In the genomic region with DNA sequence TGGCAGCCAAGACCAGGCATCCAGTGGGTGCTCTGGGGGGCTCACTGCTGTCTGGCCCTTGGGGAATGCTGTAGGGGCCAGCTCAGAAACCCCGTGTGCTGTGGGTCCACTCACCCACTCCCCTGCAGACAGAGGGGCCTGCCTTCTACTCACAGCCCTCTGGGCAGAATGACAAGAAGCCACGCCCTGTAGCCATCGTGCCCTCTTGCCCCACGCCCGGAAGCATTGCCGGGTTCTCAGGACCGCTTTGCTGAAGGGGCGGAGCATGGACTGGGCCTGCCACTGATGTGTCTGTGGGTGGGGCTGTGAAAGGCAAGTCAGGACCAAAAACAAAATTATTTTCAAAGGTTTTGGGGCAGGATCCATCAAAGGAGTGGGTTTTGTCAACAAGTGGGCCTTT, we compare ENCODE assay signal across 19 cellular contexts. TPM values are rescaled to one million over a fixed set of nuclear protein-coding genes. Genes with fewer than 3 reads are reported as not detected.
DNase-seq lines count a peak whose midpoint lies in the region; ATAC-seq and TF ChIP-seq lines count a peak whose summit lies in the region.
"Had no signal": no experiment of that assay in that cellular context is flagged by ENCODE, and none has a peak within 500 bp of the region (broad histone marks: within the 10 kb centered on the region; RNA-seq: fewer than 3 reads in every experiment).

No MANE protein-coding gene starts in this region.

- H3K27ac ChIP-seq in RWPE1 (peak overlapping the region; percentile 26), sigmoid colon (no peak overlapping the region), WERI-Rb-1 (no peak overlapping the region)
- H3K27ac ChIP-seq: ascending aorta, HL-60, KMS-11 had no signal

- H3K9me3 Mint-ChIP-seq in CD14-positive monocyte = no peaks in the 10 kb centered on the region
- H3K9me3 Mint-ChIP-seq: activated T-helper 2 cell treated with anti-CD3 and anti-CD28 coated beads, Interferon-gamma antibody, Interleukin-2, Interleukin-4, amounts not matched to agents 10 μg/mL and 5 μg/mL and 100 μg/mL, durations not matched to agents 14 hours and 24 hours and 36 hours; dendritic cell treated with granulocyte-macrophage colony-stimulating factor and Interleukin-4, amounts not matched to agents 40 ng/mL and 50 ng/mL, for 4 days; stimulated activated effector memory CD8-positive, alpha-beta T cell treated with anti-CD3 and anti-CD28 coated beads, Interleukin-12 subunit alpha, Interleukin-12 subunit beta, amount 100 ng/mL, for 72 hours had no signal

- intact Hi-C loops in CD14-positive monocyte (cut with micrococcal nuclease) (no loop called here), left ventricle myocardium superior (cut with micrococcal nuclease) (no loop called here), sigmoid colon (cut with DNase I) (no loop called here)

- no peaks in the 10 kb centered on the region for H3K36me3 Mint-ChIP-seq in CD14-positive monocyte
- H3K36me3 Mint-ChIP-seq: CD4-positive, alpha-beta memory T cell; stimulated activated effector memory CD8-positive, alpha-beta T cell treated with anti-CD3 and anti-CD28 coated beads, Interleukin-12 subunit alpha, Interleukin-12 subunit beta, amount 100 ng/mL, for 72 hours had no signal

- 21 to 64% methylated on average over 8 of the region's 8 CpGs for WGBS in sigmoid colon, 2 donors

- peak; percentile 30 for DNase-seq in CD14-positive monocyte (ENCODE audit: low spot score)
- no peak for DNase-seq in RWPE1 (ENCODE audit: low spot score)
- DNase-seq in left ventricle myocardium superior = peak; percentile 41
- DNase-seq in sigmoid colon = peak; percentile 63
- DNase-seq in Kasumi-1 (lab: John Stamatoyannopoulos, UW) = no peak
- DNase-seq in NCI-H526 (lab: John Stamatoyannopoulos, UW) = no peak
- DNase-seq in WERI-Rb-1 = no peak
- DNase-seq: activated CD8-positive, alpha-beta memory T cell treated with anti-CD3 and anti-CD28 coated beads for 24 hours; CD4-positive, alpha-beta memory T cell; esophagus squamous epithelium; NCI-H1417 had no signal

- ATAC-seq in left ventricle myocardium superior = no peak
- ATAC-seq: stimulated activated effector memory CD8-positive, alpha-beta T cell treated with anti-CD3 and anti-CD28 coated beads, Interleukin-12 subunit alpha, Interleukin-12 subunit beta, amount 100 ng/mL, for 72 hours had no signal

- TF ChIP-seq EP300 in sigmoid colon (IDR thresholded peaks at IDR 0.05) = no peak

- POLR2A ChIA-PET in RWPE1 (lab: Yijun Ruan, JAX; ENCODE audit: low non-redundant PET) = no interaction called here

- H3K4me3 ChIP-seq in sigmoid colon = no peak overlapping the region
- H3K4me3 ChIP-seq in WERI-Rb-1 (ENCODE audit: low read depth, low read length) = no peak overlapping the region
- H3K4me3 ChIP-seq: ascending aorta, esophagus squamous epithelium, HAP-1, lung had no signal

- H3K9me3 ChIP-seq in sigmoid colon (no peaks in the 10 kb centered on the region), WERI-Rb-1 (ENCODE audit: severe bottlenecking) (no peaks in the 10 kb centered on the region)
- H3K9me3 ChIP-seq: ascending aorta, esophagus squamous epithelium, HAP-1 had no signal

- no peak overlapping the region for H3K4me3 Mint-ChIP-seq in CD14-positive monocyte
- H3K4me3 Mint-ChIP-seq: CD4-positive, alpha-beta memory T cell; dendritic cell treated with granulocyte-macrophage colony-stimulating factor and Interleukin-4, amounts not matched to agents 40 ng/mL and 50 ng/mL, for 4 days; stimulated activated effector memory CD8-positive, alpha-beta T cell treated with anti-CD3 and anti-CD28 coated beads, Interleukin-12 subunit alpha, Interleukin-12 subunit beta, amount 100 ng/mL, for 72 hours had no signal

- no peak for TF ChIP-seq POLR2A in sigmoid colon (IDR thresholded peaks at IDR 0.05)

- H3K27ac Mint-ChIP-seq in CD14-positive monocyte = no peak overlapping the region
- H3K27ac Mint-ChIP-seq: activated T-helper 2 cell treated with anti-CD3 and anti-CD28 coated beads, Interferon-gamma antibody, Interleukin-2, Interleukin-4, amounts not matched to agents 10 μg/mL and 5 μg/mL and 100 μg/mL, durations not matched to agents 14 hours and 24 hours and 36 hours; CD4-positive, alpha-beta memory T cell; dendritic cell treated with granulocyte-macrophage colony-stimulating factor and Interleukin-4, amounts not matched to agents 40 ng/mL and 50 ng/mL, for 4 days; stimulated activated effector memory CD8-positive, alpha-beta T cell treated with anti-CD3 and anti-CD28 coated beads, Interleukin-12 subunit alpha, Interleukin-12 subunit beta, amount 100 ng/mL, for 72 hours had no signal

- peaks cover 0 to 46% (median 36%) of the 10 kb centered on the region in 4 donors for H3K4me1 ChIP-seq in sigmoid colon
- H3K4me1 ChIP-seq: HAP-1 had no signal

- no peaks in the 10 kb centered on the region for H3K36me3 ChIP-seq in sigmoid colon
- no peaks in the 10 kb centered on the region for H3K36me3 ChIP-seq in WERI-Rb-1
- H3K36me3 ChIP-seq: ascending aorta, esophagus squamous epithelium, HAP-1 had no signal

- no peaks in the 10 kb centered on the region for H3K4me1 Mint-ChIP-seq in CD14-positive monocyte
- H3K4me1 Mint-ChIP-seq: CD4-positive, alpha-beta memory T cell; stimulated activated effector memory CD8-positive, alpha-beta T cell treated with anti-CD3 and anti-CD28 coated beads, Interleukin-12 subunit alpha, Interleukin-12 subunit beta, amount 100 ng/mL, for 72 hours had no signal

- TF ChIP-seq CTCF in CD14-positive monocyte (IDR thresholded peaks at IDR 0.05) (no peak), RWPE1 (conservative IDR thresholded peaks at IDR 0.05; ENCODE audit: low read depth) (no peak), sigmoid colon (IDR thresholded peaks at IDR 0.05) (no peak), WERI-Rb-1 (IDR thresholded peaks at IDR 0.05; ENCODE audit: low read depth, low read length) (no peak)

- CTCF ChIA-PET in RWPE1 (lab: Yijun Ruan, JAX) = no interaction called here

- H3K27me3 Mint-ChIP-seq in CD14-positive monocyte (ENCODE audit: low read depth in 3 of 3) = peaks cover 0 to 3% (median 0%) of the 10 kb centered on the region in 3 donors
- H3K27me3 Mint-ChIP-seq: dendritic cell treated with granulocyte-macrophage colony-stimulating factor and Interleukin-4, amounts not matched to agents 40 ng/mL and 50 ng/mL, for 4 days had no signal

- H3K27me3 ChIP-seq in sigmoid colon = no peaks in the 10 kb centered on the region
- H3K27me3 ChIP-seq in WERI-Rb-1 (ENCODE audit: insufficient read depth, low read depth, severe bottlenecking) = no peaks in the 10 kb centered on the region
- H3K27me3 ChIP-seq: ascending aorta had no signal

RNA-seq across cellular contexts. Expression of gene GLI2, which starts 27.8 kb away (rescaled TPM):
- polyA plus RNA-seq in CD14-positive monocyte = not detected
- 2.1 TPM for total RNA-seq in left ventricle myocardium superior
- 1 to 10 TPM; 2.1 to 6.4 (median 2.9) TPM for total RNA-seq in sigmoid colon
- polyA plus RNA-seq in sigmoid colon = under 1 TPM; 0.23 to 0.76 (median 0.60) TPM
- total RNA-seq: CD4-positive, alpha-beta memory T cell had no signal
- polyA plus RNA-seq: CD4-positive, alpha-beta memory T cell had no signal

Comparison
In these comparisons a context has a peak if more than half of its experiments do, and no peak if none do; other contexts are left out.
1. DNase-seq: peak in CD14-positive monocyte (single experiment), left ventricle myocardium superior (single experiment) and sigmoid colon (single experiment); none in RWPE1 (single experiment), Kasumi-1 (0 of 2), NCI-H526 (0 of 2) and WERI-Rb-1 (single experiment).